9 cellular contexts compared by ENCODE assay signal in genomic region chr13:98144501-98145350, GRCh38. TPM values are rescaled to one million over a fixed set of nuclear protein-coding genes. Genes with fewer than 3 reads are reported as not detected.
A peak's percentile ranks its signal among the peaks of the same experiment; 100 is the strongest.
DNase-seq lines count a peak whose midpoint lies in the region; TF ChIP-seq lines count a peak whose summit lies in the region.
"Had no signal": no experiment of that assay in that cellular context is flagged by ENCODE, and none has a peak within 500 bp of the region (broad histone marks: within the 10 kb centered on the region; RNA-seq: fewer than 3 reads in every experiment).

No MANE protein-coding gene starts in this region.

- no peaks in the 10 kb centered on the region for H3K36me3 Mint-ChIP-seq in glutamatergic neuron (ENCODE audit: unreplicated experiment)

- peaks cover 15% of the 10 kb centered on the region for H3K4me1 ChIP-seq in GM23248 (ENCODE audit: insufficient read depth)
- peaks cover 5% of the 10 kb centered on the region for H3K4me1 ChIP-seq in rectal smooth muscle tissue (ENCODE audit: control insufficient read depth, insufficient read depth, low read length)

- no peaks in the 10 kb centered on the region for H3K9me3 ChIP-seq in GM23248 (ENCODE audit: low read depth)

- H3K9me2 ChIP-seq in GM23248 (ENCODE audit: insufficient read depth), result no peaks in the 10 kb centered on the region

- peak overlapping the region; percentile 92 for H3K4me3 Mint-ChIP-seq in glutamatergic neuron (ENCODE audit: unreplicated experiment)

- peaks cover 58% of the 10 kb centered on the region for H3K79me2 ChIP-seq in GM23248 (ENCODE audit: insufficient read depth)

- H3K36me3 ChIP-seq in GM23248 (ENCODE audit: low read depth), result no peaks in the 10 kb centered on the region
- H3K36me3 ChIP-seq in rectal smooth muscle tissue (ENCODE audit: control insufficient read depth, insufficient read depth, low read length), result no peaks in the 10 kb centered on the region

- peak overlapping the region; percentile 75 for H2AFZ ChIP-seq in GM23248

- H3K27me3 Mint-ChIP-seq in glutamatergic neuron (ENCODE audit: unreplicated experiment), result peaks cover 15% of the 10 kb centered on the region

- peaks cover 6% of the 10 kb centered on the region; the same call in 1 of the 2 replicates for H4K20me1 ChIP-seq in GM23248 (ENCODE audit: insufficient read depth)

- no peak for TF ChIP-seq CTCF in glutamatergic neuron (IDR thresholded peaks at IDR 0.05; ENCODE audit: partially characterized antibody, unreplicated experiment)

- H3K27ac Mint-ChIP-seq in glutamatergic neuron (ENCODE audit: unreplicated experiment), result peak overlapping the region; percentile 97

- H3K4me3 ChIP-seq in GM23248 (peak overlapping the region; percentile 98), rectal smooth muscle tissue (ENCODE audit: low read length) (peak overlapping the region; percentile 54)

- in situ Hi-C loops in GM23248 (cut with MboI), result no loop called here

- H3K9me3 Mint-ChIP-seq in glutamatergic neuron (ENCODE audit: unreplicated experiment), result peaks cover 16% of the 10 kb centered on the region

- H3K27me3 ChIP-seq in GM23248 (replicated peaks; ENCODE audit: insufficient read depth) (no peaks in the 10 kb centered on the region), rectal smooth muscle tissue (ENCODE audit: control insufficient read depth, insufficient read depth, low read length) (no peaks in the 10 kb centered on the region)

- H3K4me1 Mint-ChIP-seq in glutamatergic neuron (ENCODE audit: low read depth, unreplicated experiment), result peaks cover 24% of the 10 kb centered on the region

- peaks cover 21% of the 10 kb centered on the region for H3F3A ChIP-seq in GM23248 (ENCODE audit: insufficient read depth)

- H3K27ac ChIP-seq in GM23248 (peak overlapping the region; percentile 53), rectal smooth muscle tissue (ENCODE audit: low read depth, low read length) (peak overlapping the region; percentile 21)

- DNase-seq in AG08396 (ENCODE audit: low spot score) (peak; percentile 64), GM23248 (peak; percentile 79), SW480 (ENCODE audit: low spot score) (peak; percentile 47), glutamatergic neuron (peak; percentile 57), NCI-H226 (no peak), LoVo (ENCODE audit: low spot score) (no peak)
- no peak for DNase-seq in activated CD8-positive, alpha-beta memory T cell treated with anti-CD3 and anti-CD28 coated beads, Interleukin-2, amount 50 U/mL, for 4 hours

- WGBS in GM23248 (ENCODE audit: low coverage in 1 of 2, low lambda C conversion rate in 2 of 2, missing lambda C conversion rate in 2 of 2), 2 experiments, result 9 to 11% methylated on average over 17 of the region's 17 CpGs

- peak overlapping the region; percentile 98 for H3K4me2 ChIP-seq in GM23248 (ENCODE audit: unreplicated experiment)

- H3K9ac ChIP-seq in GM23248, result peak overlapping the region; percentile 94
- H3K9ac ChIP-seq in rectal smooth muscle tissue (ENCODE audit: low read length), result no peak overlapping the region

RNA-seq across cellular contexts. Expression of gene FARP1, which starts 1.8 kb away (rescaled TPM):
- total RNA-seq in GM23248 (2014; rRNA removed; shearing (Covaris generic)), result 43.3 and 56.6 TPM in 2 replicates
- 53.7 and 55.9 TPM in 2 replicates for polyA plus RNA-seq in GM23248 (2016; fragmentation: Nextera tagmentation; extraction: Ambion mirVana)
- total RNA-seq in glutamatergic neuron (ENCODE audit: unreplicated experiment), result 233 TPM

RNA-seq across cellular contexts. Expression of gene RNF113B, which starts 32.3 kb away (rescaled TPM):
- not detected in 2 replicates for total RNA-seq in GM23248 (2014; rRNA removed; shearing (Covaris generic))
- polyA plus RNA-seq in GM23248 (2016; fragmentation: Nextera tagmentation; extraction: Ambion mirVana), result not detected in 2 replicates
- total RNA-seq in glutamatergic neuron (ENCODE audit: unreplicated experiment), result not detected
- total RNA-seq: pulmonary artery endothelial cell had no signal

Comparison
In these comparisons a context has a peak if more than half of its experiments do, and no peak if none do; other contexts are left out.
1. DNase-seq: peak in AG08396 (single experiment), GM23248 (single experiment), SW480 (single experiment) and glutamatergic neuron (single experiment); none in NCI-H226 (single experiment), activated CD8-positive, alpha-beta memory T cell treated with anti-CD3 and anti-CD28 coated beads, Interleukin-2, amount 50 U/mL, for 4 hours (single experiment) and LoVo (single experiment).